In genomic region chr2:224894356-224894755, GRCh38 we compare ENCODE assay signal across 9 cellular contexts.
DNase-seq lines count a peak whose midpoint lies in the region; ATAC-seq lines count a peak whose summit lies in the region.
"Had no signal": no experiment of that assay in that cellular context is flagged by ENCODE, and none has a peak within 500 bp of the region (broad histone marks: within the 10 kb centered on the region; RNA-seq: fewer than 3 reads in every experiment).

No MANE protein-coding gene starts in this region.

- DNase-seq in NOMO-1 (lab: John Stamatoyannopoulos, UW; ENCODE audit: unreplicated experiment in 2 of 2): peak; percentile 85 to 97
- DNase-seq in naive B cell: peak; percentile 63
- no peak for DNase-seq in cerebellum (ENCODE audit: low spot score)
- DNase-seq in SK-N-DZ (ENCODE audit: low spot score): no peak
- no peak for DNase-seq in ACHN
- DNase-seq in stimulated activated CD4-positive, alpha-beta T cell treated with anti-CD3 and anti-CD28 coated beads, Interleukin-4, amount 100 ng/mL, for 1 hour: no peak

- peak overlapping the region; percentile 74 to 94 (median 88) for H3K27ac Mint-ChIP-seq in naive B cell

- no peaks in the 10 kb centered on the region for H3K27me3 Mint-ChIP-seq in naive B cell

- H3K9me3 Mint-ChIP-seq in naive B cell: peaks cover 0 to 3% (median 0%) of the 10 kb centered on the region in 7 donors

- peaks cover 33 to 38% (median 33%) of the 10 kb centered on the region in 3 donors for H3K4me1 Mint-ChIP-seq in naive B cell

- ATAC-seq in GM18868 (IDR thresholded peaks at IDR 0.05; ENCODE audit: unreplicated experiment) (peak; percentile 90), HG02642 (IDR thresholded peaks at IDR 0.05; ENCODE audit: poor library complexity, unreplicated experiment) (peak; percentile 82), naive B cell (ENCODE audit: low read depth in 2 of 2) (peak; percentile 93 to 94)
- ATAC-seq: K562 had no signal

- H3K4me3 Mint-ChIP-seq in naive B cell: peak overlapping the region in 7 of 8 donors; percentile 35 to 84 (median 68)

- H3K36me3 Mint-ChIP-seq in naive B cell: peaks cover 15 to 25% of the 10 kb centered on the region in 2 donors

- in situ Hi-C loops in ACHN (cut with HindIII; ENCODE audit: low pct_ligation_motif_present, low pct_unique_long_range_greater_than_20kb, low sequenced_read_pairs): no loop called here

Comparison
In these comparisons a context has a peak if more than half of its experiments do, and no peak if none do; other contexts are left out.
1. DNase-seq: peak in NOMO-1 (2 of 2) and naive B cell (single experiment); none in cerebellum (single experiment), SK-N-DZ (single experiment), ACHN (single experiment) and stimulated activated CD4-positive, alpha-beta T cell treated with anti-CD3 and anti-CD28 coated beads, Interleukin-4, amount 100 ng/mL, for 1 hour (single experiment).
2. Peak in every context shown above with its lines, with median percentiles within 50 percentile points of each other: ATAC-seq.